ENCODE assay signal across 21 cellular contexts in the genomic region with DNA sequence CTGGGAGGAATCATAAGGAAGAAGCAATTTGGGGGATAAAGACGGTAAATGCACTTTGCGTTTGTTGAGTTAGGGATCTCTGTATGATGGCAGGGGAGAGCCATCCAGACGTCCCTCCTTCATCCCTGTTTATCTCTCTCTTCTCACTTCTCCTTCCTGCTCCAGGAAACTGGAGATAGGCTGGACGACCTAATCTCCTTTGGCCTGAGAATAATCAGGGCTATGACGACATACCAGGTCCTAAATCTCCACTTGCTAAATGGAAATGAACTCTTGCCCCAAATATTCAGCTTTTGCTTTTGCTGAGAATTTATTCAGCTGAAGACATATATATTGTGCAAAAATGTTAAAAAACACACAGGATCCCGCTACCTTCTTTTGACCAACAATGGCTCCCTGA.
A peak's percentile ranks its signal among the peaks of the same experiment; 100 is the strongest.
DNase-seq lines count a peak whose midpoint lies in the region; ATAC-seq, FAIRE-seq and TF ChIP-seq lines count a peak whose summit lies in the region.
"Had no signal": no experiment of that assay in that cellular context is flagged by ENCODE, and none has a peak within 500 bp of the region (broad histone marks: within the 10 kb centered on the region; RNA-seq: fewer than 3 reads in every experiment).

No MANE protein-coding gene starts in this region.

- H4K20me1 ChIP-seq in astrocyte (ENCODE audit: insufficient read depth, low read length) (no peaks in the 10 kb centered on the region), smooth muscle cell (ENCODE audit: low read depth) (no peaks in the 10 kb centered on the region)

- no peak for ATAC-seq in gastroesophageal sphincter
- ATAC-seq: activated CD4-positive, alpha-beta T cell treated with anti-CD3 and anti-CD28 coated beads for 36 hours had no signal

- H3K4me3 ChIP-seq in astrocyte (ENCODE audit: insufficient read depth, low read depth, low read length) = no peak overlapping the region
- no peak overlapping the region for H3K4me3 ChIP-seq in gastroesophageal sphincter
- H3K4me3 ChIP-seq in smooth muscle cell = no peak overlapping the region
- H3K4me3 ChIP-seq: left lung, ovary, PC-9, sigmoid colon, stomach had no signal

- peaks cover 12% of the 10 kb centered on the region for H3F3A ChIP-seq in smooth muscle cell (ENCODE audit: low read depth)

- peaks cover 42% of the 10 kb centered on the region for H3K4me1 Mint-ChIP-seq in astrocyte (ENCODE audit: low read depth, unreplicated experiment)

- H3K36me3 ChIP-seq in astrocyte (ENCODE audit: insufficient read depth, low read length) (no peaks in the 10 kb centered on the region), gastroesophageal sphincter (no peaks in the 10 kb centered on the region), smooth muscle cell (ENCODE audit: low read depth) (no peaks in the 10 kb centered on the region)
- H3K36me3 ChIP-seq: left lung, ovary, sigmoid colon, stomach had no signal

- no peaks in the 10 kb centered on the region for H3K9me3 ChIP-seq in astrocyte (ENCODE audit: insufficient read depth, low read depth, low read length)
- H3K9me3 ChIP-seq in gastroesophageal sphincter = no peaks in the 10 kb centered on the region
- no peaks in the 10 kb centered on the region for H3K9me3 ChIP-seq in smooth muscle cell (replicated peaks; ENCODE audit: low read depth)
- H3K9me3 ChIP-seq: left lung, ovary, sigmoid colon, stomach had no signal

- WGBS in gastroesophageal sphincter (ENCODE audit: low coverage in 1 of 2), 2 donors = 39 to 52% methylated on average over 5 to 6 of the region's 6 CpGs
- WGBS in smooth muscle cell (ENCODE audit: low lambda C conversion rate) = 27% methylated on average over 6 of the region's 6 CpGs

- H3K27me3 ChIP-seq in astrocyte (ENCODE audit: insufficient read depth, low read length) = no peaks in the 10 kb centered on the region
- no peaks in the 10 kb centered on the region for H3K27me3 ChIP-seq in gastroesophageal sphincter
- H3K27me3 ChIP-seq in smooth muscle cell (ENCODE audit: low read depth) = no peaks in the 10 kb centered on the region
- H3K27me3 ChIP-seq: left lung, ovary, sigmoid colon, stomach had no signal

- H3K27ac ChIP-seq in astrocyte (ENCODE audit: low read depth, low read length) (peak overlapping the region; percentile 96), gastroesophageal sphincter (peak overlapping the region in 3 of 4 donors; percentile 7 to 66 (median 61)), smooth muscle cell (ENCODE audit: low read depth) (peak overlapping the region; percentile 76)
- H3K27ac ChIP-seq: ovary, PC-9 had no signal

- H3K4me1 ChIP-seq in astrocyte (ENCODE audit: insufficient read depth, low read length) (peaks cover 46% of the 10 kb centered on the region), gastroesophageal sphincter (peaks cover 0 to 30% (median 20%) of the 10 kb centered on the region in 3 donors), smooth muscle cell (ENCODE audit: low read depth) (peaks cover 7% of the 10 kb centered on the region)

- no peak for FAIRE-seq in astrocyte (lab: Jason Lieb, UNC)
- FAIRE-seq: colon, urothelium cell line had no signal

- TF ChIP-seq POLR2A in gastroesophageal sphincter (IDR thresholded peaks at IDR 0.05) = no peak

- H3K4me3 Mint-ChIP-seq in astrocyte (ENCODE audit: unreplicated experiment) = no peak overlapping the region
- H3K4me3 Mint-ChIP-seq: activated CD4-positive, alpha-beta T cell treated with anti-CD3 and anti-CD28 coated beads for 36 hours had no signal

- H2AFZ ChIP-seq in astrocyte (ENCODE audit: low read depth, low read length) = no peak overlapping the region
- H2AFZ ChIP-seq in smooth muscle cell (ENCODE audit: low read depth) = no peak overlapping the region
- H2AFZ ChIP-seq: PC-9 had no signal

- H3K4me2 ChIP-seq in astrocyte (ENCODE audit: low read length) = peak overlapping the region; percentile 78
- H3K4me2 ChIP-seq in smooth muscle cell = peak overlapping the region; percentile 67
- H3K4me2 ChIP-seq: PC-9 had no signal

- no peaks in the 10 kb centered on the region for H3K27me3 Mint-ChIP-seq in astrocyte (ENCODE audit: low read depth, unreplicated experiment)

- TF ChIP-seq EP300 in gastroesophageal sphincter (IDR thresholded peaks at IDR 0.05) = no peak

- peak overlapping the region; percentile 72 for H3K27ac Mint-ChIP-seq in astrocyte (ENCODE audit: unreplicated experiment)

- TF ChIP-seq CTCF in astrocyte (IDR thresholded peaks at IDR 0.05; ENCODE audit: insufficient read depth, low read depth, low read length) (no peak), gastroesophageal sphincter (IDR thresholded peaks at IDR 0.05) (no peak), smooth muscle cell (IDR thresholded peaks at IDR 0.05; ENCODE audit: borderline replicate concordance, insufficient read depth, poor library complexity, severe bottlenecking) (no peak)

- H3K9ac ChIP-seq in astrocyte (ENCODE audit: low read length) (peak overlapping the region; percentile 83), smooth muscle cell (ENCODE audit: low read depth) (no peak overlapping the region)

- peaks cover 3% of the 10 kb centered on the region for H3K9me3 Mint-ChIP-seq in astrocyte (ENCODE audit: unreplicated experiment)

- no peaks in the 10 kb centered on the region for H3K79me2 ChIP-seq in astrocyte (ENCODE audit: insufficient read depth, low read length)
- H3K79me2 ChIP-seq in smooth muscle cell (ENCODE audit: low read depth) = no peaks in the 10 kb centered on the region

- peak; percentile 54 for DNase-seq in HCEC 1CT
- DNase-seq in astrocyte (ENCODE audit: low read depth) = no peak
- no peak for DNase-seq in smooth muscle cell (lab: John Stamatoyannopoulos, UW; ENCODE audit: unreplicated experiment)
- DNase-seq in DMS153 treated with DMSO at 0.1 percent for 48 hours (lab: John Stamatoyannopoulos, UW; ENCODE audit: unreplicated experiment) = no peak
- DNase-seq in SIG-M5 treated with dmso at 0.1 percent for 504 hours (lab: John Stamatoyannopoulos, UW; ENCODE audit: unreplicated experiment) = no peak
- DNase-seq in activated naive CD4-positive, alpha-beta T cell treated with anti-CD3 and anti-CD28 coated beads, Interleukin-2, amount 50 U/mL, for 16 hours = no peak
- DNase-seq: activated CD8-positive, alpha-beta memory T cell treated with anti-CD3 and anti-CD28 coated beads, Interleukin-2, amount 50 U/mL, for 4 hours; activated gamma-delta T cell treated with Interleukin-2 at 50 U/mL for 16 hours; GF-D8; NCI-H1105 treated with DMSO at 0.1 percent for 48 hours; NCI-H2171 treated with DMSO at 0.1 percent for 48 hours; NCI-H748 treated with DMSO at 0.1 percent for 48 hours; PC-9; stomach had no signal

- no peaks in the 10 kb centered on the region for H3K36me3 Mint-ChIP-seq in astrocyte (ENCODE audit: low read depth, unreplicated experiment)
